In genomic region chr17:57735707-57736106, GRCh38 we compare ENCODE assay signal across 2 cellular contexts.
TF ChIP-seq lines count a peak whose summit lies in the region.

No MANE protein-coding gene starts in this region.

TF ChIP-seq in HepG2, 621 proteins besides CTCF, POLR2A, EP300 and RAD21:
- TF ChIP-seq SMC3 (IDR thresholded peaks at IDR 0.05; ENCODE audit: low read length) (peak; percentile 58), ONECUT2 (CRISPR knock-in tag; IDR thresholded peaks at IDR 0.05) (0 out of 2 replicates have a peak, but pooled peaks have one; percentile 28), HMGXB4 (CRISPR knock-in tag; IDR thresholded peaks at IDR 0.05; ENCODE audit: borderline replicate concordance in 1 of 2, low read depth in 1 of 2) (0 out of 4 replicates have a peak, but pooled peaks of 1 of the 2 experiments have one; percentile 23), KMT2A (CRISPR knock-in tag; IDR thresholded peaks at IDR 0.05) (no peak), ZFX (CRISPR knock-in tag; IDR thresholded peaks at IDR 0.05; ENCODE audit: low read depth) (no peak), HMG20B (CRISPR knock-in tag; conservative IDR thresholded peaks at IDR 0.05) (no peak), GATAD2A (CRISPR knock-in tag; IDR thresholded peaks at IDR 0.05) (no peak), XRCC5 (optimal IDR thresholded peaks at IDR 0.05; ENCODE audit: low read length) (peak; percentile 61), ZBTB42 (CRISPR knock-in tag; IDR thresholded peaks at IDR 0.05) (no peak), ETV6 (CRISPR knock-in tag; conservative IDR thresholded peaks at IDR 0.05) (no peak), STAG1 (CRISPR knock-in tag; IDR thresholded peaks at IDR 0.05) (peak; percentile 78)
- TF ChIP-seq, protein P1, sequence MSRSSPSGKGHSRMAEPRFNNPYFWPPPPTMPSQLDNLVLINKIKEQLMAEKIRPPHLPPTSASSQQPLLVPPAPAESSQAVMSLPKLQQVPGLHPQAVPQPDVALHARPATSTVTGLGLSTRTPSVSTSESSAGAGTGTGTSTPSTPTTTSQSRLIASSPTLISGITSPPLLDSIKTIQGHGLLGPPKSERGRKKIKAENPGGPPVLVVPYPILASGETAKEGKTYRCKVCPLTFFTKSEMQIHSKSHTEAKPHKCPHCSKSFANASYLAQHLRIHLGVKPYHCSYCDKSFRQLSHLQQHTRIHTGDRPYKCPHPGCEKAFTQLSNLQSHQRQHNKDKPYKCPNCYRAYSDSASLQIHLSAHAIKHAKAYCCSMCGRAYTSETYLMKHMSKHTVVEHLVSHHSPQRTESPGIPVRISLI (CRISPR knock-in tag; IDR thresholded peaks at IDR 0.05; ENCODE audit: borderline replicate concordance): peak; percentile 30; the same call in 1 of the 2 replicates

TF ChIP-seq in K562, 482 proteins besides CTCF, POLR2A, EP300 and RAD21:
- TF ChIP-seq TAF15 (IDR thresholded peaks at IDR 0.05; ENCODE audit: low read depth, low read length): no peak
- no peak for TF ChIP-seq ZNF778 (CRISPR knock-in tag; IDR thresholded peaks at IDR 0.05)
- no peak for TF ChIP-seq BCOR (IDR thresholded peaks at IDR 0.05)
- TF ChIP-seq L3MBTL2 (IDR thresholded peaks at IDR 0.05): no peak
- TF ChIP-seq, protein P2, sequence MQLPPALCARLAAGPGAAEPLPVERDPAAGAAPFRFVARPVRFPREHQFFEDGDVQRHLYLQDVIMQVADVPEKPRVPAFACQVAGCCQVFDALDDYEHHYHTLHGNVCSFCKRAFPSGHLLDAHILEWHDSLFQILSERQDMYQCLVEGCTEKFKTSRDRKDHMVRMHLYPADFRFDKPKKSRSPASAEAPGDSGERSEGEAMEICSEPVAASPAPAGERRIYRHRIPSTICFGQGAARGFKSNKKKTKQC (CRISPR knock-in tag; IDR thresholded peaks at IDR 0.05): no peak
- no peak for TF ChIP-seq STAT6 (CRISPR knock-in tag; IDR thresholded peaks at IDR 0.05)
- TF ChIP-seq, protein P3, sequence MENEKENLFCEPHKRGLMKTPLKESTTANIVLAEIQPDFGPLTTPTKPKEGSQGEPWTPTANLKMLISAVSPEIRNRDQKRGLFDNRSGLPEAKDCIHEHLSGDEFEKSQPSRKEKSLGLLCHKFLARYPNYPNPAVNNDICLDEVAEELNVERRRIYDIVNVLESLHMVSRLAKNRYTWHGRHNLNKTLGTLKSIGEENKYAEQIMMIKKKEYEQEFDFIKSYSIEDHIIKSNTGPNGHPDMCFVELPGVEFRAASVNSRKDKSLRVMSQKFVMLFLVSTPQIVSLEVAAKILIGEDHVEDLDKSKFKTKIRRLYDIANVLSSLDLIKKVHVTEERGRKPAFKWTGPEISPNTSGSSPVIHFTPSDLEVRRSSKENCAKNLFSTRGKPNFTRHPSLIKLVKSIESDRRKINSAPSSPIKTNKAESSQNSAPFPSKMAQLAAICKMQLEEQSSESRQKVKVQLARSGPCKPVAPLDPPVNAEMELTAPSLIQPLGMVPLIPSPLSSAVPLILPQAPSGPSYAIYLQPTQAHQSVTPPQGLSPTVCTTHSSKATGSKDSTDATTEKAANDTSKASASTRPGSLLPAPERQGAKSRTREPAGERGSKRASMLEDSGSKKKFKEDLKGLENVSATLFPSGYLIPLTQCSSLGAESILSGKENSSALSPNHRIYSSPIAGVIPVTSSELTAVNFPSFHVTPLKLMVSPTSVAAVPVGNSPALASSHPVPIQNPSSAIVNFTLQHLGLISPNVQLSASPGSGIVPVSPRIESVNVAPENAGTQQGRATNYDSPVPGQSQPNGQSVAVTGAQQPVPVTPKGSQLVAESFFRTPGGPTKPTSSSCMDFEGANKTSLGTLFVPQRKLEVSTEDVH (IDR thresholded peaks at IDR 0.05; ENCODE audit: low read depth, partially characterized antibody): no peak
- no peak for TF ChIP-seq NFE2 (IDR thresholded peaks at IDR 0.05; ENCODE audit: low read depth)
- no peak for TF ChIP-seq ZNF174 (CRISPR knock-in tag; IDR thresholded peaks at IDR 0.05)
- no peak for TF ChIP-seq ATF7 (IDR thresholded peaks at IDR 0.05)
- no peak for TF ChIP-seq RBM22 (IDR thresholded peaks at IDR 0.05; ENCODE audit: low read depth, low read length, poor library complexity, severe bottlenecking)
- no peak for TF ChIP-seq CCNT2 (IDR thresholded peaks at IDR 0.05; ENCODE audit: borderline replicate concordance, extremely low read depth, insufficient read length, low read depth, low read length)
- TF ChIP-seq MTA2 (IDR thresholded peaks at IDR 0.05; ENCODE audit: low read depth): no peak
- no peak for TF ChIP-seq ZNF785 (CRISPR knock-in tag; IDR thresholded peaks at IDR 0.05)
- TF ChIP-seq ZKSCAN3 (CRISPR knock-in tag; IDR thresholded peaks at IDR 0.05): no peak
- no peak for TF ChIP-seq HES1 (IDR thresholded peaks at IDR 0.05; ENCODE audit: low read depth)
- TF ChIP-seq, protein P4, sequence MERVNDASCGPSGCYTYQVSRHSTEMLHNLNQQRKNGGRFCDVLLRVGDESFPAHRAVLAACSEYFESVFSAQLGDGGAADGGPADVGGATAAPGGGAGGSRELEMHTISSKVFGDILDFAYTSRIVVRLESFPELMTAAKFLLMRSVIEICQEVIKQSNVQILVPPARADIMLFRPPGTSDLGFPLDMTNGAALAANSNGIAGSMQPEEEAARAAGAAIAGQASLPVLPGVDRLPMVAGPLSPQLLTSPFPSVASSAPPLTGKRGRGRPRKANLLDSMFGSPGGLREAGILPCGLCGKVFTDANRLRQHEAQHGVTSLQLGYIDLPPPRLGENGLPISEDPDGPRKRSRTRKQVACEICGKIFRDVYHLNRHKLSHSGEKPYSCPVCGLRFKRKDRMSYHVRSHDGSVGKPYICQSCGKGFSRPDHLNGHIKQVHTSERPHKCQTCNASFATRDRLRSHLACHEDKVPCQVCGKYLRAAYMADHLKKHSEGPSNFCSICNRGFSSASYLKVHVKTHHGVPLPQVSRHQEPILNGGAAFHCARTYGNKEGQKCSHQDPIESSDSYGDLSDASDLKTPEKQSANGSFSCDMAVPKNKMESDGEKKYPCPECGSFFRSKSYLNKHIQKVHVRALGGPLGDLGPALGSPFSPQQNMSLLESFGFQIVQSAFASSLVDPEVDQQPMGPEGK (CRISPR knock-in tag; IDR thresholded peaks at IDR 0.05; ENCODE audit: borderline replicate concordance): no peak
